In the genomic region with DNA sequence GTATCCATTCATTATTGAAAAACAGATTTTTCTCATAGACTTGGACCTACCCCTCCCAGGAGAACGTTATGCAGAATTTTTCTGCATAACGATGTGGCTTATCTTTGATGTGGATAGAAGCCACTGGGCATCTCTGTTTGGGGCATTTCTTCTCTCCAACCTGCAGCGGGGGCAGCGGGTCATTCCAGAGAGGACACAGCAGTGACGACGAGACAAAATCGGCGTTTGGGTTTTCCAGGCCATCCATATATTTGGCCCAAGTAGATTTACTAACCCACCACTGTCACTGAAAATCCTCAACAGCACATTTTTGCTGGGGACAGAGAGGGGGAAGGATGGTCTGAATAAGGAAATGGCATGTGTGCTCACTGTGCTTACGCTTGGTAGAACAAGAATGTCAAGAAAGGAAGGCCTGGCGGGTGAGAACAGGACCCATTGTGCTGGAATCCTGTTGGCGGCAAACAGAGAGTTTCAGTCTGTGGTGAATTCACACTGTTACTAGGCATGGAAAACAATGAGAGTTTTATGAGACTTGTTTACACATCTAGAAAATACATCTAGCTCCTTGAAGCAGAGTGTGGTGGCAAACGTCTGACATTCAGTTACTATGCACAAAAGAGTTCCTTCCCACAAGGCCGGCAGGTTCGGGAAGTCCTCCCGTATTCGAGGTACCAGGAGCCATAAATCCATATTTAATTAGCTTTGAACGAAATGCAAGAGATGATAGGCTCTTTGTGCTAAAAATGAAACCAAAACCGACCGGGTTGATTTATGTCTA, we compare ENCODE assay signal across 8 cellular contexts.
DNase-seq lines count a peak whose midpoint lies in the region; ATAC-seq and TF ChIP-seq lines count a peak whose summit lies in the region.

No MANE protein-coding gene starts in this region.

- H3K36me3 ChIP-seq in breast epithelium (no peaks in the 10 kb centered on the region), mesendoderm (ENCODE audit: control insufficient read depth, insufficient read depth, low read length) (no peaks in the 10 kb centered on the region), tibial nerve (no peaks in the 10 kb centered on the region)

- H3K36me3 Mint-ChIP-seq in activated naive CD4-positive, alpha-beta T cell treated with anti-CD3 and anti-CD28 coated beads for 36 hours (ENCODE audit: low read depth): no peaks in the 10 kb centered on the region

- intact Hi-C loops in activated naive CD4-positive, alpha-beta T cell treated with anti-CD3 and anti-CD28 coated beads for 36 hours (cut with micrococcal nuclease): no loop called here
- intact Hi-C loops in breast epithelium (cut with DNase I; ENCODE audit: low total_unique reads): no loop called here

- H3K9me3 Mint-ChIP-seq in activated naive CD4-positive, alpha-beta T cell treated with anti-CD3 and anti-CD28 coated beads for 36 hours: no peaks in the 10 kb centered on the region

- peak overlapping the region; percentile 65 for H3K4me3 Mint-ChIP-seq in activated naive CD4-positive, alpha-beta T cell treated with anti-CD3 and anti-CD28 coated beads for 36 hours

- H3K56ac ChIP-seq in mesendoderm (ENCODE audit: low read length): no peak overlapping the region

- H3K4me3 ChIP-seq in breast epithelium: peak overlapping the region; percentile 13 to 45 (median 30)
- H3K4me3 ChIP-seq in mesendoderm (ENCODE audit: low read length): no peak overlapping the region
- peak overlapping the region; percentile 13 to 37 (median 16) for H3K4me3 ChIP-seq in tibial nerve

- CTCF ChIA-PET in activated naive CD4-positive, alpha-beta T cell treated with anti-CD3 and anti-CD28 coated beads for 36 hours (lab: Charles Lee): no interaction called here

- H3K4me2 ChIP-seq in mesendoderm (ENCODE audit: low read length): no peak overlapping the region

- H4K5ac ChIP-seq in mesendoderm (ENCODE audit: low read length): no peak overlapping the region

- H2BK5ac ChIP-seq in mesendoderm (ENCODE audit: low read length): no peak overlapping the region

- H3K27me3 Mint-ChIP-seq in activated naive CD4-positive, alpha-beta T cell treated with anti-CD3 and anti-CD28 coated beads for 36 hours (ENCODE audit: low read depth): no peaks in the 10 kb centered on the region

- H2BK120ac ChIP-seq in mesendoderm (ENCODE audit: low read depth, low read length): no peak overlapping the region

- H3K4me1 ChIP-seq in breast epithelium (peaks cover 7 to 17% of the 10 kb centered on the region in 2 donors), mesendoderm (ENCODE audit: control insufficient read depth, low read depth, low read length) (no peaks in the 10 kb centered on the region), tibial nerve (peaks cover 3 to 74% (median 28%) of the 10 kb centered on the region in 4 donors)

- H3K18ac ChIP-seq in mesendoderm (ENCODE audit: low read length): no peak overlapping the region

- H3K4me1 Mint-ChIP-seq in activated naive CD4-positive, alpha-beta T cell treated with anti-CD3 and anti-CD28 coated beads for 36 hours (ENCODE audit: low read depth): peaks cover 38% of the 10 kb centered on the region

- H3K9me3 ChIP-seq in breast epithelium (no peaks in the 10 kb centered on the region), tibial nerve (no peaks in the 10 kb centered on the region)

- H3K79me1 ChIP-seq in mesendoderm (ENCODE audit: low read length): no peaks in the 10 kb centered on the region

- no peak for DNase-seq in activated naive CD4-positive, alpha-beta T cell treated with anti-CD3 and anti-CD28 coated beads for 36 hours
- DNase-seq in activated naive CD4-positive, alpha-beta T cell treated with Interleukin-2 at 50 U/mL for 16 hours: no peak
- DNase-seq in breast epithelium (ENCODE audit: low spot score in 2 of 2) (peak; percentile 69 to 81), mesendoderm (peak; percentile 38), tibial nerve (ENCODE audit: low spot score in 2 of 2) (no peak), NCI-H2081 treated with DMSO at 0.1 percent for 48 hours (lab: John Stamatoyannopoulos, UW) (no peak), iPS-NIHi7 (ENCODE audit: extremely low spot score) (no peak)

- no peak overlapping the region for H3K9ac ChIP-seq in mesendoderm (ENCODE audit: low read length)

- TF ChIP-seq CTCF in breast epithelium (IDR thresholded peaks at IDR 0.05) (no peak), tibial nerve (IDR thresholded peaks at IDR 0.05) (no peak)

- H3K27ac ChIP-seq in breast epithelium (peak overlapping the region; percentile 91 to 94), mesendoderm (ENCODE audit: low read depth, low read length) (no peak overlapping the region), tibial nerve (peak overlapping the region; percentile 56 to 98 (median 92))

- H2AK5ac ChIP-seq in mesendoderm (ENCODE audit: low read length): no peak overlapping the region

- no peaks in the 10 kb centered on the region for H3K79me2 ChIP-seq in mesendoderm (ENCODE audit: control insufficient read depth, insufficient read depth, low read length)

- no peak for ATAC-seq in GM21423 (IDR thresholded peaks at IDR 0.05; ENCODE audit: unreplicated experiment)

- WGBS in mesendoderm (ENCODE audit: extremely low coverage, insufficient coverage, low lambda C conversion rate): no CpG with 5 or more reads among the region's 19 CpGs
- 27% methylated on average over 19 of the region's 19 CpGs for whole genome bisulfite sequencing in tibial nerve, 2 donors

- H3K27me3 ChIP-seq in breast epithelium (no peaks in the 10 kb centered on the region), mesendoderm (ENCODE audit: insufficient read depth, low read length, poor library complexity) (no peaks in the 10 kb centered on the region), tibial nerve (no peaks in the 10 kb centered on the region)

- TF ChIP-seq POLR2A in breast epithelium (IDR thresholded peaks at IDR 0.05) (no peak), tibial nerve (IDR thresholded peaks at IDR 0.05) (peak; percentile 15 to 17)

- H4K8ac ChIP-seq in mesendoderm (ENCODE audit: low read depth, low read length): no peak overlapping the region

- H3K23ac ChIP-seq in mesendoderm (ENCODE audit: low read length): no peak overlapping the region

- peak; percentile 52 to 87 for TF ChIP-seq EP300 in tibial nerve (IDR thresholded peaks at IDR 0.05)

- H3K4ac ChIP-seq in mesendoderm (ENCODE audit: low read depth, low read length): no peak overlapping the region

- no peak overlapping the region for H3K27ac Mint-ChIP-seq in activated naive CD4-positive, alpha-beta T cell treated with anti-CD3 and anti-CD28 coated beads for 36 hours

- H2BK15ac ChIP-seq in mesendoderm (replicated peaks; ENCODE audit: low read depth): no peak overlapping the region

Comparison
In these comparisons a context has a peak if more than half of its experiments do, and no peak if none do; other contexts are left out.
1. DNase-seq: peak in breast epithelium (2 of 2) and mesendoderm (single experiment); none in activated naive CD4-positive, alpha-beta T cell treated with anti-CD3 and anti-CD28 coated beads for 36 hours (single experiment), activated naive CD4-positive, alpha-beta T cell treated with Interleukin-2 at 50 U/mL for 16 hours (single experiment), tibial nerve (0 of 2), NCI-H2081 treated with DMSO at 0.1 percent for 48 hours (single experiment) and iPS-NIHi7 (single experiment).